Comparison of ENCODE assay signal across 1 cellular context in genomic region chr1:161209790-161210409, GRCh38.
TF ChIP-seq lines count a peak whose summit lies in the region.

No MANE protein-coding gene starts in this region.

TF ChIP-seq in HepG2, 621 proteins besides CTCF, POLR2A, EP300 and RAD21 (continued from another document):
- TF ChIP-seq THRA (CRISPR knock-in tag; IDR thresholded peaks at IDR 0.05; ENCODE audit: borderline replicate concordance), result peak; percentile 52; the same call in 1 of the 2 replicates
- peak; percentile 55 for TF ChIP-seq IKZF4 (CRISPR knock-in tag; IDR thresholded peaks at IDR 0.05; ENCODE audit: borderline replicate concordance, low read depth, not compliant biosample characterization)
- TF ChIP-seq TBX3 (IDR thresholded peaks at IDR 0.05; ENCODE audit: borderline replicate concordance), result 0 out of 2 replicates have a peak, but pooled peaks have one; percentile 11
- TF ChIP-seq RFXANK (CRISPR knock-in tag; IDR thresholded peaks at IDR 0.05), result no peak
- TF ChIP-seq SMC3 (IDR thresholded peaks at IDR 0.05; ENCODE audit: low read length), result peak; percentile 95
- TF ChIP-seq ZNF709 (CRISPR knock-in tag; IDR thresholded peaks at IDR 0.05), result no peak
- peak; percentile 23; the same call in 1 of the 2 replicates for TF ChIP-seq HDAC2 (CRISPR knock-in tag; IDR thresholded peaks at IDR 0.05)
- TF ChIP-seq ZFX (CRISPR knock-in tag; IDR thresholded peaks at IDR 0.05; ENCODE audit: low read depth), result peak; percentile 42; the same call in 1 of the 2 replicates
- peak; percentile 49; the same call in 1 of the 2 replicates for TF ChIP-seq HMGXB3 (CRISPR knock-in tag; IDR thresholded peaks at IDR 0.05; ENCODE audit: borderline replicate concordance)
- TF ChIP-seq CCAR2 (optimal IDR thresholded peaks at IDR 0.05; ENCODE audit: low read depth, low read length), result peak; percentile 28
- TF ChIP-seq SALL1 (CRISPR knock-in tag; IDR thresholded peaks at IDR 0.05), result peak; percentile 52; the same call in 1 of the 2 replicates
- TF ChIP-seq ZMYM4 (CRISPR knock-in tag; IDR thresholded peaks at IDR 0.05), result peak; percentile 23; the same call in 1 of the 2 replicates
- peak; percentile 59 for TF ChIP-seq HNF1B (CRISPR knock-in tag; IDR thresholded peaks at IDR 0.05)
- peak in 1 of 2 experiments; percentile 50; a peak in 1 of 4 replicates for TF ChIP-seq KLF16 (CRISPR knock-in tag; IDR thresholded peaks at IDR 0.05)
- TF ChIP-seq ZNF281 (CRISPR knock-in tag; IDR thresholded peaks at IDR 0.05; ENCODE audit: borderline replicate concordance), result peak; percentile 94
- TF ChIP-seq ZNF468 (CRISPR knock-in tag; IDR thresholded peaks at IDR 0.05), result no peak
- peak; percentile 26; the same call in 1 of the 2 replicates for TF ChIP-seq YEATS2 (CRISPR knock-in tag; IDR thresholded peaks at IDR 0.05; ENCODE audit: borderline replicate concordance)
